In genomic region chr5:65041296-65042158, GRCh38 we compare ENCODE assay signal across 14 cellular contexts.
DNase-seq lines count a peak whose midpoint lies in the region; ATAC-seq and TF ChIP-seq lines count a peak whose summit lies in the region.
"Had no signal": no experiment of that assay in that cellular context is flagged by ENCODE, and none has a peak within 500 bp of the region (broad histone marks: within the 10 kb centered on the region; RNA-seq: fewer than 3 reads in every experiment).

No MANE protein-coding gene starts in this region.

- H3K9me3 Mint-ChIP-seq in stimulated activated effector memory CD8-positive, alpha-beta T cell treated with anti-CD3 and anti-CD28 coated beads, Interleukin-12 subunit alpha, Interleukin-12 subunit beta, amount 100 ng/mL, for 72 hours, result no peaks in the 10 kb centered on the region

- H3K4me2 ChIP-seq in GM23248 (ENCODE audit: unreplicated experiment) (peak overlapping the region; percentile 47), PC-3 (ENCODE audit: low read length) (peak overlapping the region; percentile 17; the same call in 1 of the 2 replicates)

- H3K27me3 ChIP-seq in GM23248 (replicated peaks; ENCODE audit: insufficient read depth), result no peaks in the 10 kb centered on the region
- H3K27me3 ChIP-seq in PC-3 (ENCODE audit: low read length), result no peaks in the 10 kb centered on the region

- intact Hi-C loops in PC-3 (cut with micrococcal nuclease), result no loop called here

- H3K36me3 ChIP-seq in GM23248 (ENCODE audit: low read depth) (no peaks in the 10 kb centered on the region), PC-3 (ENCODE audit: low read depth, low read length) (no peaks in the 10 kb centered on the region)

- H4K20me1 ChIP-seq in GM23248 (ENCODE audit: insufficient read depth) (no peaks in the 10 kb centered on the region), PC-3 (ENCODE audit: low read length) (no peaks in the 10 kb centered on the region)

- H3K9me2 ChIP-seq in GM23248 (ENCODE audit: insufficient read depth), result no peaks in the 10 kb centered on the region
- no peaks in the 10 kb centered on the region for H3K9me2 ChIP-seq in PC-3 (replicated peaks; ENCODE audit: low read length)

- H3K9ac ChIP-seq in GM23248 (peak overlapping the region; percentile 23), PC-3 (ENCODE audit: low read length) (no peak overlapping the region)

- H3K36me3 Mint-ChIP-seq in stimulated activated effector memory CD8-positive, alpha-beta T cell treated with anti-CD3 and anti-CD28 coated beads, Interleukin-12 subunit alpha, Interleukin-12 subunit beta, amount 100 ng/mL, for 72 hours, result no peaks in the 10 kb centered on the region

- H3K4me3 ChIP-seq in GM23248, result no peak overlapping the region
- no peak overlapping the region for H3K4me3 ChIP-seq in PC-3 (ENCODE audit: low read length)

- peaks cover 35% of the 10 kb centered on the region for H3K4me1 ChIP-seq in GM23248 (ENCODE audit: insufficient read depth)
- peaks cover 15% of the 10 kb centered on the region for H3K4me1 ChIP-seq in PC-3 (ENCODE audit: insufficient read depth, low read length)

- H3F3A ChIP-seq in GM23248 (ENCODE audit: insufficient read depth) (peaks cover 63% of the 10 kb centered on the region), PC-3 (ENCODE audit: low read length, unreplicated experiment) (no peaks in the 10 kb centered on the region)

- 11 to 18% methylated on average over 2 of the region's 2 CpGs for WGBS in GM23248 (ENCODE audit: low coverage in 1 of 2, low lambda C conversion rate in 2 of 2, missing lambda C conversion rate in 2 of 2), 2 experiments

- no peaks in the 10 kb centered on the region for H3K9me3 ChIP-seq in GM23248 (ENCODE audit: low read depth)
- no peaks in the 10 kb centered on the region for H3K9me3 ChIP-seq in PC-3 (ENCODE audit: low read length)
- H3K9me3 ChIP-seq: Caco-2 had no signal

- H3K4me1 Mint-ChIP-seq in stimulated activated effector memory CD8-positive, alpha-beta T cell treated with anti-CD3 and anti-CD28 coated beads, Interleukin-12 subunit alpha, Interleukin-12 subunit beta, amount 100 ng/mL, for 72 hours, result peaks cover 25% of the 10 kb centered on the region

- H2AFZ ChIP-seq in GM23248 (peak overlapping the region; percentile 36), PC-3 (ENCODE audit: low read length) (no peak overlapping the region)

- H3K27ac Mint-ChIP-seq in stimulated activated effector memory CD8-positive, alpha-beta T cell treated with anti-CD3 and anti-CD28 coated beads, Interleukin-12 subunit alpha, Interleukin-12 subunit beta, amount 100 ng/mL, for 72 hours, result no peak overlapping the region

- CTCF ChIA-PET in PC-3 (lab: Charles Lee), result no interaction called here

- no peak for TF ChIP-seq CTCF in PC-3 (conservative IDR thresholded peaks at IDR 0.05; ENCODE audit: low read depth, low read length)

- no TSS peak for BruUV-seq in PC-3 (replicated peaks; lab: Mats Ljungman, UMichigan)

- peak; percentile 79 for DNase-seq in GM23248
- DNase-seq in PC-3, result peak; percentile 46
- DNase-seq in fibroblast of peridontal ligament (ENCODE audit: extremely low read depth), result peak; percentile 45
- no peak for DNase-seq in stimulated activated effector memory CD8-positive, alpha-beta T cell treated with anti-CD3 and anti-CD28 coated beads, Interleukin-12 subunit alpha, Interleukin-12 subunit beta, amount 100 ng/mL, for 72 hours (ENCODE audit: low spot score in 2 of 2)
- DNase-seq in cerebellar nuclear complex (lab: John Stamatoyannopoulos, UW), result no peak
- DNase-seq in C1 segment of cervical spinal cord (lab: John Stamatoyannopoulos, UW), result no peak
- no peak for DNase-seq in stimulated activated CD4-positive, alpha-beta T cell treated with anti-CD3 and anti-CD28 coated beads, Interleukin-15, amount 100 ng/mL, for 24 hours
- DNase-seq: Caco-2; NCI-H1092 treated with DMSO at 0.1 percent for 48 hours; NCI-H446 treated with DMSO at 0.1 percent for 48 hours; stimulated activated CD4-positive, alpha-beta T cell treated with anti-CD3 and anti-CD28 coated beads, Interleukin-4, amount 100 ng/mL, for 1 hour had no signal

- H3K27ac ChIP-seq in GM23248, result peak overlapping the region; percentile 98
- peak overlapping the region; percentile 39; the same call in 1 of the 2 replicates for H3K27ac ChIP-seq in PC-3 (ENCODE audit: low read length)
- H3K27ac ChIP-seq: HL-60, VCaP had no signal

- in situ Hi-C loops in GM23248 (cut with MboI), result no loop called here

- no peak overlapping the region for H3K4me3 Mint-ChIP-seq in stimulated activated effector memory CD8-positive, alpha-beta T cell treated with anti-CD3 and anti-CD28 coated beads, Interleukin-12 subunit alpha, Interleukin-12 subunit beta, amount 100 ng/mL, for 72 hours

- POLR2A ChIA-PET in PC-3 (lab: Charles Lee; ENCODE audit: unreplicated experiment), result no interaction called here

- H3K79me2 ChIP-seq in GM23248 (ENCODE audit: insufficient read depth) (no peaks in the 10 kb centered on the region), PC-3 (ENCODE audit: low read length) (no peaks in the 10 kb centered on the region)

- ATAC-seq in PC-3, result no peak; the same call in 1 of the 2 replicates
- ATAC-seq in stimulated activated effector memory CD8-positive, alpha-beta T cell treated with anti-CD3 and anti-CD28 coated beads, Interleukin-12 subunit alpha, Interleukin-12 subunit beta, amount 100 ng/mL, for 72 hours, result peak; percentile 36
- no peak for ATAC-seq in GM21786 (IDR thresholded peaks at IDR 0.05; ENCODE audit: unreplicated experiment)

Comparison
In these comparisons a context has a peak if more than half of its experiments do, and no peak if none do; other contexts are left out.
1. DNase-seq: peak in GM23248 (single experiment), PC-3 (single experiment) and fibroblast of peridontal ligament (single experiment); none in stimulated activated effector memory CD8-positive, alpha-beta T cell treated with anti-CD3 and anti-CD28 coated beads, Interleukin-12 subunit alpha, Interleukin-12 subunit beta, amount 100 ng/mL, for 72 hours (0 of 2), cerebellar nuclear complex (0 of 2), C1 segment of cervical spinal cord (0 of 14) and stimulated activated CD4-positive, alpha-beta T cell treated with anti-CD3 and anti-CD28 coated beads, Interleukin-15, amount 100 ng/mL, for 24 hours (single experiment).